ENCODE assay signal across 26 cellular contexts in genomic region chr7:125871431-125871830, GRCh38.
"Had no signal": no experiment of that assay in that cellular context is flagged by ENCODE, and none has a peak within 500 bp of the region (broad histone marks: within the 10 kb centered on the region; RNA-seq: fewer than 3 reads in every experiment).

No MANE protein-coding gene starts in this region.

- H3K4me1 ChIP-seq: colonic mucosa, esophagus squamous epithelium, gastrocnemius medialis, heart right ventricle, left lung, lower lobe of right lung had no signal

- H3K9me3 ChIP-seq: colonic mucosa, esophagus squamous epithelium, gastrocnemius medialis, lower lobe of right lung had no signal

- H3K4me3 ChIP-seq: colonic mucosa, esophagus squamous epithelium, gastrocnemius medialis, heart right ventricle, left lung, lower lobe of right lung, mucosa of descending colon had no signal

- DNase-seq: colonic mucosa; cortex of kidney; effector CD8-positive, alpha-beta T cell; effector memory CD8-positive, alpha-beta T cell; endodermal cell; erythroblast; esophagus squamous epithelium; foreskin fibroblast; foreskin melanocyte; gastrocnemius medialis; glutamatergic neuron; head of caudate nucleus; heart right ventricle; hippocampal formation; left cardiac atrium; left lung; left ventricle myocardium superior; lower lobe of right lung; mesenchymal stem cell; mucosa of descending colon; naive B cell had no signal

- H3K27me3 ChIP-seq: colonic mucosa, esophagus squamous epithelium, gastrocnemius medialis, heart right ventricle, left lung had no signal

- FAIRE-seq: endometrium, islet of Langerhans, keratinocyte had no signal

- H3K27ac ChIP-seq: colonic mucosa, epithelial cell of prostate, esophagus squamous epithelium, gastrocnemius medialis, heart right ventricle, left lung, lower lobe of right lung had no signal

- ATAC-seq: effector memory CD8-positive, alpha-beta T cell; esophagus mucosa; gastrocnemius medialis; heart right ventricle; left cardiac atrium; left lung; left ventricle myocardium superior; lower lobe of right lung; mucosa of descending colon had no signal

- H3K36me3 ChIP-seq: colonic mucosa, esophagus squamous epithelium, gastrocnemius medialis, heart right ventricle, left lung, lower lobe of right lung had no signal
